In genomic region chr14:101992708-101993107, GRCh38 we compare ENCODE assay signal across 1 cellular context.
TF ChIP-seq lines count a peak whose summit lies in the region.

No MANE protein-coding gene starts in this region.

TF ChIP-seq in GM12878, 131 proteins besides CTCF, POLR2A, EP300 and RAD21 (continued from another document and continues in another):
- TF ChIP-seq NKRF (conservative IDR thresholded peaks at IDR 0.05) (0 out of 2 replicates have a peak, but pooled peaks have one; percentile 22), ZBED1 (IDR thresholded peaks at IDR 0.05; ENCODE audit: borderline replicate concordance) (no peak), CBX3 (IDR thresholded peaks at IDR 0.05; ENCODE audit: borderline replicate concordance, low read depth) (no peak), NR2C2 (IDR thresholded peaks at IDR 0.05; ENCODE audit: borderline replicate concordance, control insufficient read depth, insufficient read length, low read depth) (no peak), CHD1 (IDR thresholded peaks at IDR 0.05; ENCODE audit: low read depth, low read length) (no peak), KDM1A (IDR thresholded peaks at IDR 0.05; ENCODE audit: borderline replicate concordance) (no peak), SKIL (IDR thresholded peaks at IDR 0.05; ENCODE audit: low read depth, poor library complexity, severe bottlenecking) (peak; percentile 55), SREBF2 (IDR thresholded peaks at IDR 0.05; ENCODE audit: low read length) (no peak), IRF5 (IDR thresholded peaks at IDR 0.05; ENCODE audit: borderline replicate concordance) (no peak), RUNX3 (IDR thresholded peaks at IDR 0.05; ENCODE audit: low read length) (peak; percentile 89), PAX5 (IDR thresholded peaks at IDR 0.05; ENCODE audit: borderline replicate concordance, low read depth, low read length) (peak; percentile 46; the same call in 1 of the 2 replicates), ASH2L (IDR thresholded peaks at IDR 0.05; ENCODE audit: borderline replicate concordance, low read depth) (no peak), ZBTB4 (CRISPR knock-in tag; IDR thresholded peaks at IDR 0.05) (no peak), SMC3 (IDR thresholded peaks at IDR 0.05; ENCODE audit: borderline replicate concordance, low read length) (peak; percentile 75), NBN (IDR thresholded peaks at IDR 0.05) (peak; percentile 89), ELK1 (IDR thresholded peaks at IDR 0.05; ENCODE audit: low read depth, low read length) (no peak), FOS (IDR thresholded peaks at IDR 0.05; ENCODE audit: borderline replicate concordance, extremely low read depth, insufficient read length) (no peak), ATF3 (IDR thresholded peaks at IDR 0.05; ENCODE audit: borderline replicate concordance, extremely low read depth, low read depth, low read length) (no peak), TCF12 (IDR thresholded peaks at IDR 0.05; ENCODE audit: low read depth, low read length) (peak; percentile 50; the same call in 1 of the 2 replicates), RELA (IDR thresholded peaks at IDR 0.05; ENCODE audit: borderline replicate concordance, partially characterized antibody) (peak; percentile 36), TARDBP (IDR thresholded peaks at IDR 0.05; ENCODE audit: borderline replicate concordance) (no peak), NR2F1 (conservative IDR thresholded peaks at IDR 0.05) (no peak), CHD4 (IDR thresholded peaks at IDR 0.05) (no peak), RFX5 (IDR thresholded peaks at IDR 0.05; ENCODE audit: low read depth, low read length) (no peak), SMAD5 (IDR thresholded peaks at IDR 0.05; ENCODE audit: low read depth) (no peak), CREM (IDR thresholded peaks at IDR 0.05; ENCODE audit: low read depth) (0 out of 2 replicates have a peak, but pooled peaks have one; percentile 9), CBX5 (IDR thresholded peaks at IDR 0.05; ENCODE audit: low read depth) (no peak), BCLAF1 (IDR thresholded peaks at IDR 0.05) (no peak), JUND (IDR thresholded peaks at IDR 0.05; ENCODE audit: low read depth, low read length) (no peak), PKNOX1 (IDR thresholded peaks at IDR 0.05) (peak; percentile 49; the same call in 1 of the 2 replicates), PRDM15 (CRISPR knock-in tag; IDR thresholded peaks at IDR 0.05) (no peak)
